In genomic region chr1:239757711-239758110, GRCh38 we compare ENCODE assay signal across 26 cellular contexts.
"Had no signal": no experiment of that assay in that cellular context is flagged by ENCODE, and none has a peak within 500 bp of the region (broad histone marks: within the 10 kb centered on the region; RNA-seq: fewer than 3 reads in every experiment).

No MANE protein-coding gene starts in this region.

- H3K27ac ChIP-seq: esophagus squamous epithelium, skin epidermis, thoracic aorta, upper lobe of left lung, VCaP had no signal

- H3K27me3 Mint-ChIP-seq: activated naive CD4-positive, alpha-beta T cell treated with anti-CD3 and anti-CD28 coated beads, Interleukin-2, amount 10 ng/mL, durations not matched to agents 7 days and 5 days; activated naive CD8-positive, alpha-beta T cell treated with anti-CD3 and anti-CD28 coated beads, Interleukin-2, amount 50 U/mL, for 24 hours; naive B cell; progenitor cell of endocrine pancreas had no signal

- H3K4me3 Mint-ChIP-seq: activated naive CD4-positive, alpha-beta T cell treated with anti-CD3 and anti-CD28 coated beads, Interleukin-2, amount 10 ng/mL, durations not matched to agents 7 days and 5 days; activated naive CD8-positive, alpha-beta T cell treated with anti-CD3 and anti-CD28 coated beads, Interleukin-2, amount 50 U/mL, for 24 hours; activated T-cell treated with anti-CD3 and anti-CD28 coated beads, Interleukin-2, amount 50 U/mL, for 4 hours; immature natural killer cell; naive B cell; neural crest cell; T-helper 1 cell treated with Interleukin-12 subunit alpha and Interleukin-12 subunit beta and Interleukin-4 antibody, amounts not matched to agents 30 μg/mL and 1 μg/mL, for 36 hours had no signal

- H3K4me1 ChIP-seq: esophagus squamous epithelium, upper lobe of left lung had no signal

- H3K27ac Mint-ChIP-seq: activated naive CD4-positive, alpha-beta T cell treated with anti-CD3 and anti-CD28 coated beads, Interleukin-2, amount 10 ng/mL, durations not matched to agents 7 days and 5 days; activated naive CD8-positive, alpha-beta T cell treated with anti-CD3 and anti-CD28 coated beads, Interleukin-2, amount 50 U/mL, for 24 hours; immature natural killer cell; naive B cell; progenitor cell of endocrine pancreas; T-helper 1 cell treated with Interleukin-12 subunit alpha and Interleukin-12 subunit beta and Interleukin-4 antibody, amounts not matched to agents 30 μg/mL and 1 μg/mL, for 36 hours had no signal

- DNase-seq: activated CD4-positive, alpha-beta T cell treated with anti-CD3 and anti-CD28 coated beads, Interleukin-2, amount 50 U/mL, for 1 hour; activated CD4-positive, CD25-positive, alpha-beta regulatory T cell treated with anti-CD3 and anti-CD28 coated beads, Interleukin-2, amount 50 U/mL, for 72 hours; activated CD8-positive, alpha-beta memory T cell treated with anti-CD3 and anti-CD28 coated beads, Interleukin-2, amount 50 U/mL, for 4 hours; activated effector memory CD4-positive, alpha-beta T cell treated with Interleukin-2 at 50 U/mL for 16 hours; activated naive CD4-positive, alpha-beta T cell treated with anti-CD3 and anti-CD28 coated beads, Interleukin-2, amount 10 ng/mL, durations not matched to agents 7 days and 5 days; activated naive CD8-positive, alpha-beta T cell treated with anti-CD3 and anti-CD28 coated beads, Interleukin-2, amount 50 U/mL, for 24 hours; activated T-cell treated with anti-CD3 and anti-CD28 coated beads, Interleukin-2, amount 50 U/mL, for 4 hours; anterior cingulate cortex; cerebellar nuclear complex; cortex of kidney; effector CD4-positive, alpha-beta T cell; esophagus squamous epithelium; immature natural killer cell; mesenchymal stem cell; mucosa of descending colon; naive B cell; right cardiac atrium; stimulated activated CD4-positive, alpha-beta T cell treated with anti-CD3 and anti-CD28 coated beads, Interleukin-15, amount 100 ng/mL, for 24 hours; stimulated activated CD4-positive, alpha-beta T cell treated with anti-CD3 and anti-CD28 coated beads, Interleukin-2, amount 100 ng/mL, for 48 hours; upper lobe of left lung had no signal

- ATAC-seq: activated naive CD8-positive, alpha-beta T cell treated with anti-CD3 and anti-CD28 coated beads, Interleukin-2, amount 50 U/mL, for 24 hours; activated T-cell treated with anti-CD3 and anti-CD28 coated beads, Interleukin-2, amount 50 U/mL, for 4 hours; mucosa of descending colon; right cardiac atrium had no signal

- H3K4me1 Mint-ChIP-seq: activated naive CD4-positive, alpha-beta T cell treated with anti-CD3 and anti-CD28 coated beads, Interleukin-2, amount 10 ng/mL, durations not matched to agents 7 days and 5 days; activated naive CD8-positive, alpha-beta T cell treated with anti-CD3 and anti-CD28 coated beads, Interleukin-2, amount 50 U/mL, for 24 hours; immature natural killer cell; naive B cell; neural crest cell had no signal

- H3K9me3 ChIP-seq: esophagus squamous epithelium, mucosa of descending colon, thoracic aorta, upper lobe of left lung had no signal

- H3K4me3 ChIP-seq: esophagus squamous epithelium, mucosa of descending colon, skin epidermis, thoracic aorta, upper lobe of left lung had no signal

- H3K9me3 Mint-ChIP-seq: activated naive CD4-positive, alpha-beta T cell treated with anti-CD3 and anti-CD28 coated beads, Interleukin-2, amount 10 ng/mL, durations not matched to agents 7 days and 5 days; activated T-cell treated with anti-CD3 and anti-CD28 coated beads, Interleukin-2, amount 50 U/mL, for 4 hours; immature natural killer cell; neural crest cell; T-helper 1 cell treated with Interleukin-12 subunit alpha and Interleukin-12 subunit beta and Interleukin-4 antibody, amounts not matched to agents 30 μg/mL and 1 μg/mL, for 36 hours had no signal

- H3K27me3 ChIP-seq: upper lobe of left lung had no signal

- H3K36me3 ChIP-seq: esophagus squamous epithelium, thoracic aorta, upper lobe of left lung had no signal

- H3K36me3 Mint-ChIP-seq: activated naive CD4-positive, alpha-beta T cell treated with anti-CD3 and anti-CD28 coated beads, Interleukin-2, amount 10 ng/mL, durations not matched to agents 7 days and 5 days; naive B cell had no signal
